19 cellular contexts compared by ENCODE assay signal in genomic region chr2:24025264-24025663, GRCh38. TPM values are rescaled to one million over a fixed set of nuclear protein-coding genes. Genes with fewer than 3 reads are reported as not detected.
"Had no signal": no experiment of that assay in that cellular context is flagged by ENCODE, and none has a peak within 500 bp of the region (broad histone marks: within the 10 kb centered on the region; RNA-seq: fewer than 3 reads in every experiment).

No MANE protein-coding gene starts in this region.

- DNase-seq: activated CD4-positive, alpha-beta T cell treated with anti-CD3 and anti-CD28 coated beads for 1 hour; activated CD4-positive, alpha-beta T cell treated with anti-CD3 and anti-CD28 coated beads, Interleukin-2, amount 50 U/mL, for 1 hour; activated CD8-positive, alpha-beta memory T cell treated with anti-CD3 and anti-CD28 coated beads, Interleukin-2, amount 50 U/mL, for 4 hours; activated effector memory CD4-positive, alpha-beta T cell treated with Interleukin-2 at 50 U/mL for 16 hours; activated naive CD4-positive, alpha-beta T cell treated with anti-CD3 and anti-CD28 coated beads for 36 hours; activated naive CD8-positive, alpha-beta T cell treated with anti-CD3 and anti-CD28 coated beads, Interleukin-2, amount 10 ng/mL, durations not matched to agents 7 days and 5 days; activated T-cell treated with anti-CD3 and anti-CD28 coated beads, Interleukin-2, amount 50 U/mL, for 72 hours; amygdala; cerebellar nuclear complex; heart left ventricle; kidney; naive thymus-derived CD4-positive, alpha-beta T cell; pancreas; psoas muscle; stimulated activated CD4-positive, alpha-beta T cell treated with anti-CD3 and anti-CD28 coated beads, Interleukin-4, amount 100 ng/mL, for 24 hours; substantia nigra; tibial artery had no signal

- H3K4me3 Mint-ChIP-seq: activated naive CD4-positive, alpha-beta T cell treated with anti-CD3 and anti-CD28 coated beads for 36 hours; activated naive CD8-positive, alpha-beta T cell treated with anti-CD3 and anti-CD28 coated beads, Interleukin-2, amount 10 ng/mL, durations not matched to agents 7 days and 5 days; activated T-cell treated with anti-CD3 and anti-CD28 coated beads, Interleukin-2, amount 50 U/mL, for 72 hours; naive thymus-derived CD4-positive, alpha-beta T cell; stimulated activated naive CD8-positive, alpha-beta T cell treated with anti-CD3 and anti-CD28 coated beads, Interleukin-15, Interleukin-2, amounts not matched to agents 100 ng/mL and 50 ng/mL, for 24 hours had no signal

- H3K27ac Mint-ChIP-seq: activated naive CD4-positive, alpha-beta T cell treated with anti-CD3 and anti-CD28 coated beads for 36 hours; activated T-cell treated with anti-CD3 and anti-CD28 coated beads, Interleukin-2, amount 50 U/mL, for 72 hours; naive thymus-derived CD4-positive, alpha-beta T cell; stimulated activated naive CD8-positive, alpha-beta T cell treated with anti-CD3 and anti-CD28 coated beads, Interleukin-15, Interleukin-2, amounts not matched to agents 100 ng/mL and 50 ng/mL, for 24 hours had no signal

- H3K27me3 Mint-ChIP-seq: activated naive CD8-positive, alpha-beta T cell treated with anti-CD3 and anti-CD28 coated beads, Interleukin-2, amount 10 ng/mL, durations not matched to agents 7 days and 5 days; naive thymus-derived CD4-positive, alpha-beta T cell; stimulated activated naive CD8-positive, alpha-beta T cell treated with anti-CD3 and anti-CD28 coated beads, Interleukin-15, Interleukin-2, amounts not matched to agents 100 ng/mL and 50 ng/mL, for 24 hours had no signal

- H3K9me3 Mint-ChIP-seq: activated naive CD4-positive, alpha-beta T cell treated with anti-CD3 and anti-CD28 coated beads for 36 hours; activated naive CD8-positive, alpha-beta T cell treated with anti-CD3 and anti-CD28 coated beads, Interleukin-2, amount 10 ng/mL, durations not matched to agents 7 days and 5 days; activated T-cell treated with anti-CD3 and anti-CD28 coated beads, Interleukin-2, amount 50 U/mL, for 72 hours; naive thymus-derived CD4-positive, alpha-beta T cell; stimulated activated naive CD8-positive, alpha-beta T cell treated with anti-CD3 and anti-CD28 coated beads, Interleukin-15, Interleukin-2, amounts not matched to agents 100 ng/mL and 50 ng/mL, for 24 hours had no signal

RNA-seq across cellular contexts. Expression of gene MFSD2B, which starts 15.4 kb away (rescaled TPM):
- total RNA-seq: activated naive CD8-positive, alpha-beta T cell treated with anti-CD3 and anti-CD28 coated beads, Interleukin-2, amount 10 ng/mL, durations not matched to agents 7 days and 5 days; left lobe of liver had no signal
- polyA plus RNA-seq: naive thymus-derived CD4-positive, alpha-beta T cell had no signal

RNA-seq across cellular contexts. Expression of gene FKBP1B, which starts 24.3 kb away (rescaled TPM):
- polyA plus RNA-seq: naive thymus-derived CD4-positive, alpha-beta T cell had no signal
